15 cellular contexts compared by ENCODE assay signal in the genomic region with DNA sequence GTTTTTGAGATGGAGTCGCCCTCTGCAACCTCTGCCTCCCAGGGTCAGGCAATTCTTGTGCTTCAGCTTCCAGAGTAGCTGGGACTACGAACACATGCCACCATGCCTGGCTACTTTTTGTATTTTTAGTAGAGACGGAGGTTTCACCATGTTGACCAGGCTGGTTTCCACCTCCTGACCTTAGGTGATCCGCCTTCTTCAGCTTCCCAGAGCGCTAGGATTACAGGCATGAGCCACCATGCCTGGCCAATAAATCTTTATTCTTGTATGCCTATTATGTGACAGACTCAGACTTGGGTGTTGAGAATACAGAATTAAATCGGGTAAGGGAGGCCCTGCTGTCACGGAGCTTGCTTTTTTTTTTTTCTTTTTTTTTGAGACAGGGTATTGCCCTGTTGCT. TPM values are rescaled to one million over a fixed set of nuclear protein-coding genes. Genes with fewer than 3 reads are reported as not detected.
DNase-seq lines count a peak whose midpoint lies in the region; ATAC-seq and TF ChIP-seq lines count a peak whose summit lies in the region.
"Had no signal": no experiment of that assay in that cellular context is flagged by ENCODE, and none has a peak within 500 bp of the region (broad histone marks: within the 10 kb centered on the region; RNA-seq: fewer than 3 reads in every experiment).

No MANE protein-coding gene starts in this region.

- H3K36me3 ChIP-seq in GM23338 (ENCODE audit: insufficient read depth) (no peaks in the 10 kb centered on the region), psoas muscle (ENCODE audit: insufficient read depth in 1 of 2, low read depth in 1 of 2) (no peaks in the 10 kb centered on the region)
- H3K36me3 ChIP-seq: BE2C, HAP-1 had no signal

- no peak overlapping the region for H3K4me3 Mint-ChIP-seq in GM23338
- H3K4me3 Mint-ChIP-seq: CD8-positive, alpha-beta T cell; HFFc6 had no signal

- no peaks in the 10 kb centered on the region for H3K79me2 ChIP-seq in GM23338 (replicated peaks; ENCODE audit: insufficient read depth)

- H3K4me3 ChIP-seq in GM23338 (no peak overlapping the region), psoas muscle (no peak overlapping the region)
- H3K4me3 ChIP-seq: A549, HAP-1 had no signal

- H3K27me3 Mint-ChIP-seq in GM23338 (ENCODE audit: insufficient read depth, low read depth, poor library complexity), result peaks cover 10% of the 10 kb centered on the region

- in situ Hi-C loops in G401 (cut with HindIII; ENCODE audit: low sequenced_read_pairs), result no loop called here

- DNase-seq in CD1c-positive myeloid dendritic cell (ENCODE audit: extremely low spot score) (peak; percentile 0), GM23338 (ENCODE audit: low spot score) (no peak), left kidney (ENCODE audit: low read depth, low spot score) (peak; percentile 26), psoas muscle (no peak), G401 (ENCODE audit: low spot score) (no peak), globus pallidus (ENCODE audit: low spot score) (no peak), iPS-NIHi7 (ENCODE audit: extremely low spot score) (no peak)
- DNase-seq: CD8-positive, alpha-beta T cell; DMS153; GDM1 had no signal

- H3K27me3 ChIP-seq in GM23338 (ENCODE audit: insufficient read depth) (no peaks in the 10 kb centered on the region), psoas muscle (ENCODE audit: insufficient read depth in 3 of 3, low read length in 2 of 3) (no peaks in the 10 kb centered on the region)
- H3K27me3 ChIP-seq: BE2C had no signal

- ATAC-seq in GM23338 (no peak), psoas muscle (peak; percentile 54 to 97 (median 94))
- ATAC-seq: CD8-positive, alpha-beta T cell had no signal

- H3K4me1 Mint-ChIP-seq in GM23338, result peaks cover 7% of the 10 kb centered on the region

- H4K20me1 ChIP-seq in GM23338 (replicated peaks; ENCODE audit: insufficient read depth), result no peaks in the 10 kb centered on the region; the same call in 1 of the 2 replicates

- no peak overlapping the region for H3K4me2 ChIP-seq in GM23338
- H3K4me2 ChIP-seq: A549 had no signal

- H3K27ac Mint-ChIP-seq in GM23338, result no peak overlapping the region
- H3K27ac Mint-ChIP-seq: CD8-positive, alpha-beta T cell; HFFc6 had no signal

- no peak for TF ChIP-seq CTCF in GM23338 (conservative IDR thresholded peaks at IDR 0.05; ENCODE audit: low read depth in 2 of 2)
- no peak for TF ChIP-seq CTCF in psoas muscle (IDR thresholded peaks at IDR 0.05)

- no peaks in the 10 kb centered on the region; the same call in 2 of the 3 replicates for H3K9me3 Mint-ChIP-seq in GM23338
- H3K9me3 Mint-ChIP-seq: CD8-positive, alpha-beta T cell; HFFc6 had no signal

- no peak overlapping the region for H3K27ac ChIP-seq in GM23338 (ENCODE audit: low read depth)
- H3K27ac ChIP-seq in psoas muscle, result peak overlapping the region; percentile 65
- H3K27ac ChIP-seq: A549, C4-2B had no signal

- intact Hi-C loops in psoas muscle (cut with DNase I), result no loop called here

- H3K9me2 ChIP-seq in GM23338 (ENCODE audit: insufficient read depth), result no peaks in the 10 kb centered on the region

- WGBS in psoas muscle, 3 donors, result 31 to 41% (median 32%) methylated on average over 7 of the region's 7 CpGs

- no peaks in the 10 kb centered on the region for H3K36me3 Mint-ChIP-seq in GM23338 (ENCODE audit: low read depth)
- H3K36me3 Mint-ChIP-seq: CD8-positive, alpha-beta T cell had no signal

- peaks cover 7% of the 10 kb centered on the region; the same call in 1 of the 2 replicates for H3K4me1 ChIP-seq in GM23338 (ENCODE audit: insufficient read depth)
- peaks cover 17% of the 10 kb centered on the region for H3K4me1 ChIP-seq in psoas muscle
- H3K4me1 ChIP-seq: A549 had no signal

- no peaks in the 10 kb centered on the region for H3K9me3 ChIP-seq in psoas muscle
- H3K9me3 ChIP-seq: A549, BE2C, HAP-1 had no signal

- H3F3A ChIP-seq in GM23338 (replicated peaks; ENCODE audit: low read depth), result no peaks in the 10 kb centered on the region

- H2AFZ ChIP-seq in GM23338, result peak overlapping the region; percentile 83; the same call in 1 of the 2 replicates

TF ChIP-seq in GM23338, 12 proteins besides CTCF, POLR2A, EP300 and RAD21:
- TF ChIP-seq EZH2phosphoT487 (IDR thresholded peaks at IDR 0.05; ENCODE audit: unreplicated experiment) (no peak), POLR2AphosphoS5 (IDR thresholded peaks at IDR 0.05; ENCODE audit: low read depth) (no peak), EZH2 (IDR thresholded peaks at IDR 0.05; ENCODE audit: low read depth, unreplicated experiment) (no peak), STAT1 (IDR thresholded peaks at IDR 0.05; ENCODE audit: unreplicated experiment) (no peak), ZNF114 (CRISPR knock-in tag; IDR thresholded peaks at IDR 0.05) (no peak), NANOG (IDR thresholded peaks at IDR 0.05; ENCODE audit: borderline replicate concordance) (no peak)
- TF ChIP-seq, protein P1, sequence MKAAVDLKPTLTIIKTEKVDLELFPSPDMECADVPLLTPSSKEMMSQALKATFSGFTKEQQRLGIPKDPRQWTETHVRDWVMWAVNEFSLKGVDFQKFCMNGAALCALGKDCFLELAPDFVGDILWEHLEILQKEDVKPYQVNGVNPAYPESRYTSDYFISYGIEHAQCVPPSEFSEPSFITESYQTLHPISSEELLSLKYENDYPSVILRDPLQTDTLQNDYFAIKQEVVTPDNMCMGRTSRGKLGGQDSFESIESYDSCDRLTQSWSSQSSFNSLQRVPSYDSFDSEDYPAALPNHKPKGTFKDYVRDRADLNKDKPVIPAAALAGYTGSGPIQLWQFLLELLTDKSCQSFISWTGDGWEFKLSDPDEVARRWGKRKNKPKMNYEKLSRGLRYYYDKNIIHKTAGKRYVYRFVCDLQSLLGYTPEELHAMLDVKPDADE (IDR thresholded peaks at IDR 0.05), result no peak

RNA-seq across cellular contexts. Expression of gene ASXL2, which starts 16.8 kb away (rescaled TPM):
- 21.8 and 22.4 TPM in 2 replicates for total RNA-seq in GM23338 (2014; rRNA removed; shearing (Covaris generic))
- polyA plus RNA-seq in GM23338 (2016; fragmentation: Nextera tagmentation; extraction: Ambion mirVana) (6.6 and 7.0 TPM in 2 replicates), psoas muscle (1 to 10 TPM; 2.3 to 9.1 (median 3.2) TPM)
- total RNA-seq in psoas muscle, result 10 to 100 TPM; 17.5 to 19.4 (median 18.5) TPM
- 5.7 and 10.7 TPM in 2 replicates for total RNA-seq in G401 (2014; rRNA removed; shearing (Covaris generic))

Comparison
In these comparisons a context has a peak if more than half of its experiments do, and no peak if none do; other contexts are left out.
1. DNase-seq: peak in CD1c-positive myeloid dendritic cell (single experiment) and left kidney (single experiment); none in GM23338 (single experiment), psoas muscle (0 of 2), G401 (single experiment), globus pallidus (single experiment) and iPS-NIHi7 (single experiment).